Comparison of ENCODE assay signal across 1 cellular context in genomic region chr4:24470681-24471622, GRCh38.
A peak's percentile ranks its signal among the peaks of the same experiment; 100 is the strongest.
TF ChIP-seq lines count a peak whose summit lies in the region.

No MANE protein-coding gene starts in this region.

TF ChIP-seq in HEK293, 187 proteins besides CTCF, POLR2A, EP300 and RAD21 (continued from another document):
- TF ChIP-seq, protein P1, sequence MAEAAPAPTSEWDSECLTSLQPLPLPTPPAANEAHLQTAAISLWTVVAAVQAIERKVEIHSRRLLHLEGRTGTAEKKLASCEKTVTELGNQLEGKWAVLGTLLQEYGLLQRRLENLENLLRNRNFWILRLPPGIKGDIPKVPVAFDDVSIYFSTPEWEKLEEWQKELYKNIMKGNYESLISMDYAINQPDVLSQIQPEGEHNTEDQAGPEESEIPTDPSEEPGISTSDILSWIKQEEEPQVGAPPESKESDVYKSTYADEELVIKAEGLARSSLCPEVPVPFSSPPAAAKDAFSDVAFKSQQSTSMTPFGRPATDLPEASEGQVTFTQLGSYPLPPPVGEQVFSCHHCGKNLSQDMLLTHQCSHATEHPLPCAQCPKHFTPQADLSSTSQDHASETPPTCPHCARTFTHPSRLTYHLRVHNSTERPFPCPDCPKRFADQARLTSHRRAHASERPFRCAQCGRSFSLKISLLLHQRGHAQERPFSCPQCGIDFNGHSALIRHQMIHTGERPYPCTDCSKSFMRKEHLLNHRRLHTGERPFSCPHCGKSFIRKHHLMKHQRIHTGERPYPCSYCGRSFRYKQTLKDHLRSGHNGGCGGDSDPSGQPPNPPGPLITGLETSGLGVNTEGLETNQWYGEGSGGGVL (tag by site-specific recombination; IDR thresholded peaks at IDR 0.05): peak; percentile 69
- TF ChIP-seq KLF9 (tag by site-specific recombination; IDR thresholded peaks at IDR 0.05; ENCODE audit: low read depth) (peak; percentile 22), ZNF610 (tag by site-specific recombination; IDR thresholded peaks at IDR 0.05; ENCODE audit: borderline replicate concordance) (peak; percentile 46; the same call in 1 of the 2 replicates), ZBTB20 (tag by site-specific recombination; IDR thresholded peaks at IDR 0.05) (peak; percentile 95), ZNF391 (tag by site-specific recombination; IDR thresholded peaks at IDR 0.05; ENCODE audit: borderline replicate concordance, low read depth) (0 out of 2 replicates have a peak, but pooled peaks have one; percentile 30), ZNF660 (tag by site-specific recombination; IDR thresholded peaks at IDR 0.05) (0 out of 2 replicates have a peak, but pooled peaks have one; percentile 23), PRDM1 (tag by site-specific recombination; IDR thresholded peaks at IDR 0.05) (peak; percentile 97), ZNF768 (tag by site-specific recombination; IDR thresholded peaks at IDR 0.05) (no peak), EGR2 (tag by site-specific recombination; IDR thresholded peaks at IDR 0.05; ENCODE audit: low read depth) (peak; percentile 87), ZNF19 (tag by site-specific recombination; IDR thresholded peaks at IDR 0.05; ENCODE audit: low read depth) (no peak), ZIC2 (tag by site-specific recombination; IDR thresholded peaks at IDR 0.05) (peak; percentile 75), ZNF664 (tag by site-specific recombination; IDR thresholded peaks at IDR 0.05) (0 out of 2 replicates have a peak, but pooled peaks have one; percentile 7), ZNF555 (tag by site-specific recombination; conservative IDR thresholded peaks at IDR 0.05) (no peak), ZNF148 (tag by site-specific recombination; IDR thresholded peaks at IDR 0.05; ENCODE audit: borderline replicate concordance) (no peak), KLF16 (tag by site-specific recombination; IDR thresholded peaks at IDR 0.05) (peak; percentile 79), ZNF791 (tag by site-specific recombination; IDR thresholded peaks at IDR 0.05) (no peak), PATZ1 (tag by site-specific recombination; IDR thresholded peaks at IDR 0.05) (peak; percentile 66), ZNF585B (tag by site-specific recombination; IDR thresholded peaks at IDR 0.05) (no peak), ZNF423 (tag by site-specific recombination; IDR thresholded peaks at IDR 0.05) (peak; percentile 72), ZNF2 (tag by site-specific recombination; IDR thresholded peaks at IDR 0.05) (0 out of 2 replicates have a peak, but pooled peaks have one; percentile 20), ZFHX2 (tag by site-specific recombination; conservative IDR thresholded peaks at IDR 0.05) (peak; percentile 94), ZBTB17 (tag by site-specific recombination; IDR thresholded peaks at IDR 0.05) (peak; percentile 43), SP7 (tag by site-specific recombination; IDR thresholded peaks at IDR 0.05) (peak; percentile 33; the same call in 1 of the 2 replicates)
- TF ChIP-seq, protein P2, sequence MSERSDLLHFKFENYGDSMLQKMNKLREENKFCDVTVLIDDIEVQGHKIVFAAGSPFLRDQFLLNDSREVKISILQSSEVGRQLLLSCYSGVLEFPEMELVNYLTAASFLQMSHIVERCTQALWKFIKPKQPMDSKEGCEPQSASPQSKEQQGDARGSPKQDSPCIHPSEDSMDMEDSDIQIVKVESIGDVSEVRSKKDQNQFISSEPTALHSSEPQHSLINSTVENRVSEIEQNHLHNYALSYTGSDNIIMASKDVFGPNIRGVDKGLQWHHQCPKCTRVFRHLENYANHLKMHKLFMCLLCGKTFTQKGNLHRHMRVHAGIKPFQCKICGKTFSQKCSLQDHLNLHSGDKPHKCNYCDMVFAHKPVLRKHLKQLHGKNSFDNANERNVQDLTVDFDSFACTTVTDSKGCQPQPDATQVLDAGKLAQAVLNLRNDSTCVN (tag by site-specific recombination; optimal IDR thresholded peaks at IDR 0.05): peak; percentile 95
- TF ChIP-seq, protein P3, sequence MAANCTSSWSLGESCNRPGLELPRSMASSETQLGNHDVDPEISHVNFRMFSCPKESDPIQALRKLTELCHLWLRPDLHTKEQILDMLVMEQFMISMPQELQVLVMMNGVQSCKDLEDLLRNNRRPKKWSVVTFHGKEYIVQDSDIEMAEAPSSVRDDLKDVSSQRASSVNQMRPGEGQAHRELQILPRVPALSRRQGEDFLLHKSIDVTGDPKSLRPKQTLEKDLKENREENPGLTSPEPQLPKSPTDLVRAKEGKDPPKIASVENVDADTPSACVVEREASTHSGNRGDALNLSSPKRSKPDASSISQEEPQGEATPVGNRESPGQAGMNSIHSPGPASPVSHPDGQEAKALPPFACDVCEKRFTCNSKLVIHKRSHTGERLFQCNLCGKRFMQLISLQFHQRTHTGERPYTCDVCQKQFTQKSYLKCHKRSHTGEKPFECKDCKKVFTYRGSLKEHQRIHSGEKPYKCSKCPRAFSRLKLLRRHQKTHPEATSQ (tag by site-specific recombination; IDR thresholded peaks at IDR 0.05): no peak
- TF ChIP-seq, protein P4, sequence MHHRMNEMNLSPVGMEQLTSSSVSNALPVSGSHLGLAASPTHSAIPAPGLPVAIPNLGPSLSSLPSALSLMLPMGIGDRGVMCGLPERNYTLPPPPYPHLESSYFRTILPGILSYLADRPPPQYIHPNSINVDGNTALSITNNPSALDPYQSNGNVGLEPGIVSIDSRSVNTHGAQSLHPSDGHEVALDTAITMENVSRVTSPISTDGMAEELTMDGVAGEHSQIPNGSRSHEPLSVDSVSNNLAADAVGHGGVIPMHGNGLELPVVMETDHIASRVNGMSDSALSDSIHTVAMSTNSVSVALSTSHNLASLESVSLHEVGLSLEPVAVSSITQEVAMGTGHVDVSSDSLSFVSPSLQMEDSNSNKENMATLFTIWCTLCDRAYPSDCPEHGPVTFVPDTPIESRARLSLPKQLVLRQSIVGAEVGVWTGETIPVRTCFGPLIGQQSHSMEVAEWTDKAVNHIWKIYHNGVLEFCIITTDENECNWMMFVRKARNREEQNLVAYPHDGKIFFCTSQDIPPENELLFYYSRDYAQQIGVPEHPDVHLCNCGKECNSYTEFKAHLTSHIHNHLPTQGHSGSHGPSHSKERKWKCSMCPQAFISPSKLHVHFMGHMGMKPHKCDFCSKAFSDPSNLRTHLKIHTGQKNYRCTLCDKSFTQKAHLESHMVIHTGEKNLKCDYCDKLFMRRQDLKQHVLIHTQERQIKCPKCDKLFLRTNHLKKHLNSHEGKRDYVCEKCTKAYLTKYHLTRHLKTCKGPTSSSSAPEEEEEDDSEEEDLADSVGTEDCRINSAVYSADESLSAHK (tag by site-specific recombination; IDR thresholded peaks at IDR 0.05): 0 out of 2 replicates have a peak, but pooled peaks have one; percentile 21
- TF ChIP-seq, protein P5, sequence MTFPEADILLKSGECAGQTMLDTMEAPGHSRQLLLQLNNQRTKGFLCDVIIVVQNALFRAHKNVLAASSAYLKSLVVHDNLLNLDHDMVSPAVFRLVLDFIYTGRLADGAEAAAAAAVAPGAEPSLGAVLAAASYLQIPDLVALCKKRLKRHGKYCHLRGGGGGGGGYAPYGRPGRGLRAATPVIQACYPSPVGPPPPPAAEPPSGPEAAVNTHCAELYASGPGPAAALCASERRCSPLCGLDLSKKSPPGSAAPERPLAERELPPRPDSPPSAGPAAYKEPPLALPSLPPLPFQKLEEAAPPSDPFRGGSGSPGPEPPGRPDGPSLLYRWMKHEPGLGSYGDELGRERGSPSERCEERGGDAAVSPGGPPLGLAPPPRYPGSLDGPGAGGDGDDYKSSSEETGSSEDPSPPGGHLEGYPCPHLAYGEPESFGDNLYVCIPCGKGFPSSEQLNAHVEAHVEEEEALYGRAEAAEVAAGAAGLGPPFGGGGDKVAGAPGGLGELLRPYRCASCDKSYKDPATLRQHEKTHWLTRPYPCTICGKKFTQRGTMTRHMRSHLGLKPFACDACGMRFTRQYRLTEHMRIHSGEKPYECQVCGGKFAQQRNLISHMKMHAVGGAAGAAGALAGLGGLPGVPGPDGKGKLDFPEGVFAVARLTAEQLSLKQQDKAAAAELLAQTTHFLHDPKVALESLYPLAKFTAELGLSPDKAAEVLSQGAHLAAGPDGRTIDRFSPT (tag by site-specific recombination; IDR thresholded peaks at IDR 0.05): 0 out of 2 replicates have a peak, but pooled peaks have one; percentile 25
